ENCODE assay signal across 8 cellular contexts in genomic region chr2:180006781-180007579, GRCh38. TPM values are rescaled to one million over a fixed set of nuclear protein-coding genes. Genes with fewer than 3 reads are reported as not detected.
DNase-seq lines count a peak whose midpoint lies in the region; ATAC-seq, FAIRE-seq and TF ChIP-seq lines count a peak whose summit lies in the region.

TSS of gene CWC22 (minus strand) at chr2:180007297. CDS start at chr2:179993341, 13,956 bp downstream.

- H3K79me2 ChIP-seq in OCI-LY7 (ENCODE audit: insufficient read depth, low read depth, low read length) (peaks cover 27% of the 10 kb centered on the region), endothelial cell of umbilical vein (ENCODE audit: control insufficient read depth, insufficient read depth, low read length) (peaks cover 45% of the 10 kb centered on the region)

- POLR2A ChIA-PET in OCI-LY7 (lab: Charles Lee), result interaction anchor here (0.6 to 1.2 kb wide), 5 partner anchors 20 to 869 kb away, joined by 3 to 4 read pairs (median 4); no protein-coding TSS in a partner anchor
- POLR2A ChIA-PET in endothelial cell of umbilical vein (lab: Charles Lee), result interaction anchor here (0.6 kb wide), 1 partner anchor 1499 kb away, joined by 3 read pairs; no protein-coding TSS in a partner anchor

- H3K27ac ChIP-seq in OCI-LY7 (ENCODE audit: low read depth, low read length, poor library complexity, severe bottlenecking) (peak within 1 kb of the TSS; percentile 61), endothelial cell of umbilical vein (ENCODE audit: insufficient read depth, low read depth, low read length) (peak within 1 kb of the TSS; percentile 99)

- H3K4me3 ChIP-seq in OCI-LY7 (ENCODE audit: low read depth, low read length, poor library complexity, severe bottlenecking), result peak within 1 kb of the TSS; percentile 88
- H3K4me3 ChIP-seq in endothelial cell of umbilical vein (replicated peaks in 1 of 3; ENCODE audit: insufficient read depth in 1 of 3, low read depth in 1 of 3, low read length in 3 of 3), result peak within 1 kb of the TSS; percentile 85 to 92 (median 90)

- DNase-seq in D721Med (ENCODE audit: insufficient read length, low spot score), result no peak
- peak; percentile 23 for DNase-seq in HuH-7.5 (ENCODE audit: low spot score)
- DNase-seq in OCI-LY7 (ENCODE audit: low spot score), result peak; percentile 96
- DNase-seq in activated T-cell treated with anti-CD3 and anti-CD28 coated beads for 1 hour (ENCODE audit: low read depth), result peak; percentile 76
- peak; percentile 95 for DNase-seq in endothelial cell of umbilical vein (ENCODE audit: low read depth, low spot score)
- peak; percentile 96 for DNase-seq in midbrain (lab: John Stamatoyannopoulos, UW)
- peak; percentile 65 to 68 for DNase-seq in stimulated activated CD8-positive, alpha-beta memory T cell treated with anti-CD3 and anti-CD28 coated beads, Interleukin-2, amount 100 ng/mL, for 1 hour (ENCODE audit: low read depth in 2 of 2)

- CTCF ChIA-PET in OCI-LY7 (lab: Charles Lee; ENCODE audit: unreplicated experiment) (interaction anchor here (0.6 kb wide), 1 partner anchor 961 kb away, joined by 3 read pairs; no protein-coding TSS in a partner anchor), endothelial cell of umbilical vein (lab: Charles Lee) (no interaction called here)

- H3K4me2 ChIP-seq in OCI-LY7 (ENCODE audit: low read length), result peak within 1 kb of the TSS; percentile 90
- H3K4me2 ChIP-seq in endothelial cell of umbilical vein (ENCODE audit: insufficient read depth, low read length), result peak within 1 kb of the TSS; percentile 84

- H3K9me1 ChIP-seq in endothelial cell of umbilical vein (replicated peaks; ENCODE audit: control insufficient read depth, extremely low read depth, insufficient read depth, low read length), result no peaks in the 10 kb centered on the region

- dilution Hi-C loops in endothelial cell of umbilical vein (cut with MboI; ENCODE audit: extremely low pct_ligation_motif_present, low sequenced_read_pairs), result no loop called here

- peak; percentile 98 for ATAC-seq in GM21526 (IDR thresholded peaks at IDR 0.05; ENCODE audit: low FRiP score, unreplicated experiment)

- no peaks in the 10 kb centered on the region for H3K27me3 ChIP-seq in endothelial cell of umbilical vein (ENCODE audit: control insufficient read depth in 2 of 2, insufficient read depth in 2 of 2, low read length in 2 of 2)

- peak within 1 kb of the TSS; percentile 97 for H2AFZ ChIP-seq in OCI-LY7 (ENCODE audit: low read length)
- peak within 1 kb of the TSS; percentile 91 for H2AFZ ChIP-seq in endothelial cell of umbilical vein (ENCODE audit: low read depth, low read length)

- H3K36me3 ChIP-seq in OCI-LY7 (ENCODE audit: insufficient read depth, low read length) (0 out of 2 replicates have a peak, but pooled peaks cover 4% of the 10 kb centered on the region), endothelial cell of umbilical vein (ENCODE audit: control insufficient read depth in 2 of 2, extremely low read depth in 1 of 2, insufficient read depth in 2 of 2, low read length in 2 of 2) (no peaks in the 10 kb centered on the region)

- intact Hi-C loops in OCI-LY7 (cut with micrococcal nuclease; ENCODE audit: unreplicated experiment), result loop anchor here (10.0 kb wide), 1 partner anchor 162 kb away; no protein-coding TSS in a partner anchor
- intact Hi-C loops in endothelial cell of umbilical vein (cut with micrococcal nuclease), result loop anchor here (1.0 kb wide), 1 partner anchor 973 kb away; the partner anchor contains the start of gene UBE2E3

- no peaks in the 10 kb centered on the region for H3K9me2 ChIP-seq in OCI-LY7 (ENCODE audit: insufficient read depth, low read length)

- H3K9me3 ChIP-seq in OCI-LY7 (ENCODE audit: low read length) (no peaks in the 10 kb centered on the region), endothelial cell of umbilical vein (replicated peaks; ENCODE audit: control insufficient read depth, insufficient read depth, low read length) (no peaks in the 10 kb centered on the region)

- H3K9ac ChIP-seq in endothelial cell of umbilical vein (replicated peaks; ENCODE audit: extremely low read depth, insufficient read depth, low read length), result peak within 1 kb of the TSS; percentile 99

- peak; percentile 70 for TF ChIP-seq POLR2A in endothelial cell of umbilical vein (IDR thresholded peaks at IDR 0.05; ENCODE audit: low read depth, low read length)

- FAIRE-seq in D721Med (lab: Jason Lieb, UNC), result peak; percentile 96
- FAIRE-seq in endothelial cell of umbilical vein (lab: Jason Lieb, UNC), result peak; percentile 98

- H3K4me1 ChIP-seq in OCI-LY7 (ENCODE audit: insufficient read depth, low read length, poor library complexity, severe bottlenecking), result peaks cover 28% of the 10 kb centered on the region
- peaks cover 16% of the 10 kb centered on the region for H3K4me1 ChIP-seq in endothelial cell of umbilical vein (ENCODE audit: control insufficient read depth, extremely low read depth, insufficient read depth, low read length)

- no peak for TF ChIP-seq CTCF in D721Med (IDR thresholded peaks at IDR 0.05; ENCODE audit: insufficient read depth, missing control alignments)
- no peak for TF ChIP-seq CTCF in OCI-LY7 (conservative IDR thresholded peaks at IDR 0.05; ENCODE audit: low read length)
- no peak for TF ChIP-seq CTCF in endothelial cell of umbilical vein (IDR thresholded peaks at IDR 0.05; ENCODE audit: extremely low read depth in 1 of 2, insufficient read depth in 1 of 2, low read depth in 1 of 2, low read length in 2 of 2)

- BruUV-seq in OCI-LY7 (replicated peaks; lab: Mats Ljungman, UMichigan) (no TSS peak), endothelial cell of umbilical vein (replicated peaks; lab: Mats Ljungman, UMichigan) (TSS peak; percentile 24)

- H4K20me1 ChIP-seq in OCI-LY7 (ENCODE audit: insufficient read depth, low read length) (no peaks in the 10 kb centered on the region), endothelial cell of umbilical vein (replicated peaks; ENCODE audit: control insufficient read depth, extremely low read depth, insufficient read depth, low read length) (no peaks in the 10 kb centered on the region)

TF ChIP-seq in endothelial cell of umbilical vein, 7 proteins besides CTCF, POLR2A, EP300 and RAD21:
- TF ChIP-seq JUN (IDR thresholded peaks at IDR 0.05; ENCODE audit: borderline replicate concordance, insufficient read depth, insufficient read length, low read depth), result no peak
- TF ChIP-seq GATA2 (IDR thresholded peaks at IDR 0.05; ENCODE audit: insufficient read depth, insufficient read length, low read depth, low read length), result no peak
- TF ChIP-seq MYC (IDR thresholded peaks at IDR 0.05; ENCODE audit: low read depth, low read length), result no peak
- no peak for TF ChIP-seq POLR2AphosphoS5 (IDR thresholded peaks at IDR 0.05; ENCODE audit: insufficient read depth, low read depth, low read length)

RNA-seq across cellular contexts. Expression of gene CWC22, which starts in this region (rescaled TPM):
- 11.6 and 16.2 TPM in 2 replicates for total RNA-seq in OCI-LY7 (2014; rRNA removed; shearing (Covaris generic))
- total RNA-seq in OCI-LY7 (2022) (20.0 and 22.2 TPM in 2 replicates), endothelial cell of umbilical vein (13.5 and 15.7 TPM in 2 replicates)
- 1.2 and 1.8 TPM in 2 replicates for polyA plus RNA-seq in endothelial cell of umbilical vein
- polyA plus RNA-seq in endothelial cell of umbilical vein (2011; cell fraction: cytosol; rRNA removed), result 2.7 and 2.9 TPM in 2 replicates
- polyA plus RNA-seq in endothelial cell of umbilical vein (2011; cell fraction: nucleus; rRNA removed), result 5.9 and 6.2 TPM in 2 replicates
- polyA plus RNA-seq in endothelial cell of umbilical vein (2012), result 13.5 and 18.4 TPM in 2 replicates
- 1.3 and 2.5 TPM in 2 replicates for polyA minus RNA-seq in endothelial cell of umbilical vein
- 2.5 TPM for polyA minus RNA-seq in endothelial cell of umbilical vein (2011; cell fraction: cytosol; rRNA and poly(A)+ RNA removed)
- polyA minus RNA-seq in endothelial cell of umbilical vein (2011; cell fraction: nucleus; rRNA and poly(A)+ RNA removed), result 5.8 and 5.9 TPM in 2 replicates
